In genomic region chr2:164103271-164103670, GRCh38 we compare ENCODE assay signal across 24 cellular contexts.
DNase-seq lines count a peak whose midpoint lies in the region; ATAC-seq, FAIRE-seq and TF ChIP-seq lines count a peak whose summit lies in the region.
"Had no signal": no experiment of that assay in that cellular context is flagged by ENCODE, and none has a peak within 500 bp of the region (broad histone marks: within the 10 kb centered on the region; RNA-seq: fewer than 3 reads in every experiment).

No MANE protein-coding gene starts in this region.

- no peaks in the 10 kb centered on the region for H3K79me1 ChIP-seq in H1 (ENCODE audit: low read depth, low read length)

- no peaks in the 10 kb centered on the region for H3K79me2 ChIP-seq in H1 (ENCODE audit: control insufficient read depth in 1 of 2, insufficient read depth in 2 of 2, low read length in 2 of 2)

- no peak for TF ChIP-seq CTCF in H1 (IDR thresholded peaks at IDR 0.05; ENCODE audit: control extremely low read depth in 1 of 3, insufficient read depth in 1 of 3, low read depth in 1 of 3, low read length in 3 of 3)

- H3K4me3 ChIP-seq in H1 (ENCODE audit: extremely low read depth in 1 of 4, insufficient read depth in 2 of 4, low read depth in 3 of 4, low read length in 4 of 4), result no peak overlapping the region
- H3K4me3 ChIP-seq: A549, SK-N-MC had no signal

- peaks cover 0 to 5% (median 2%) of the 10 kb centered on the region in 4 experiments; a peak in 1 of 7 replicates for H3K4me1 ChIP-seq in H1 (replicated peaks in 1 of 4; ENCODE audit: control insufficient read depth in 3 of 4, insufficient read depth in 4 of 4, low read length in 3 of 4)
- H3K4me1 ChIP-seq: A549 had no signal

- no peak overlapping the region for H3K23ac ChIP-seq in H1 (ENCODE audit: insufficient read length)

- H3K14ac ChIP-seq in H1 (ENCODE audit: insufficient read length), result no peak overlapping the region

- H3K27ac Mint-ChIP-seq in stimulated activated naive CD8-positive, alpha-beta T cell treated with anti-CD3 and anti-CD28 coated beads, Interleukin-15, amount 100 ng/mL, for 72 hours, result no peak overlapping the region
- H3K27ac Mint-ChIP-seq: B cell, CD14-positive monocyte, HFFc6 had no signal

- no peak overlapping the region for H2BK20ac ChIP-seq in H1 (ENCODE audit: low read length)

- H4K20me1 ChIP-seq in H1 (replicated peaks in 1 of 2; ENCODE audit: control insufficient read depth in 1 of 2, insufficient read depth in 2 of 2, low read length in 2 of 2), result no peaks in the 10 kb centered on the region

- no peak overlapping the region for H3K4me3 Mint-ChIP-seq in stimulated activated naive CD8-positive, alpha-beta T cell treated with anti-CD3 and anti-CD28 coated beads, Interleukin-15, amount 100 ng/mL, for 72 hours
- H3K4me3 Mint-ChIP-seq: B cell, CD14-positive monocyte, HFFc6 had no signal

- peak; percentile 6 for DNase-seq in HEK293T (ENCODE audit: extremely low spot score)
- DNase-seq in H1 (ENCODE audit: low read depth in 1 of 2, low spot score in 2 of 2), result peak; percentile 31 to 45
- DNase-seq in iPS-NIHi11 (ENCODE audit: low spot score), result peak; percentile 29
- DNase-seq in activated naive CD4-positive, alpha-beta T cell treated with anti-CD3 and anti-CD28 coated beads, Interleukin-2, amount 50 U/mL, for 16 hours, result no peak
- DNase-seq in stimulated activated naive CD8-positive, alpha-beta T cell treated with anti-CD3 and anti-CD28 coated beads, Interleukin-15, amount 100 ng/mL, for 72 hours, result no peak
- DNase-seq: GDM1, HFFc6, IMR-90, Karpas-422, MV-4-11, NCI-H1105 treated with DMSO at 0.1 percent for 48 hours, NCI-H187, NCI-H446 treated with DMSO at 0.1 percent for 48 hours, NCI-H526 treated with DMSO at 0.1 percent for 48 hours, SHP77 treated with DMSO at 0.1 percent for 48 hours had no signal

- H3K36me3 ChIP-seq in H1 (ENCODE audit: control insufficient read depth in 2 of 4, insufficient read depth in 4 of 4, low read length in 3 of 4), result no peaks in the 10 kb centered on the region

- no peak overlapping the region for H2BK15ac ChIP-seq in H1 (ENCODE audit: low read length)

- no peak overlapping the region for H4K8ac ChIP-seq in H1 (ENCODE audit: extremely low read depth, insufficient read depth, low read length)

- H3K56ac ChIP-seq in H1 (replicated peaks; ENCODE audit: insufficient read length, low read depth, low read length), result no peak overlapping the region

- no peak for TF ChIP-seq POLR2A in H1 (IDR thresholded peaks at IDR 0.05; ENCODE audit: control extremely low read depth in 1 of 2, low read depth in 2 of 2, low read length in 2 of 2)

- no peak overlapping the region for H3K4ac ChIP-seq in H1 (replicated peaks; ENCODE audit: insufficient read length, low read depth, low read length)

- H3K27me3 ChIP-seq in H1 (replicated peaks in 1 of 4; ENCODE audit: control insufficient read depth in 3 of 4, extremely low read depth in 1 of 4, insufficient read depth in 3 of 4, low read length in 3 of 4), result no peaks in the 10 kb centered on the region

- WGBS in H1 (ENCODE audit: extremely low coverage in 1 of 2, insufficient coverage in 1 of 2, insufficient read length in 1 of 2, insufficient replicate concordance in 2 of 2, low coverage in 1 of 2, low lambda C conversion rate in 2 of 2, missing lambda C conversion rate in 1 of 2), 2 experiments, result 37% methylated on average over 6 of the region's 6 CpGs; no CpG with 5 or more reads in 1 of the 2 experiments

- H3K9ac ChIP-seq in H1 (replicated peaks in 1 of 4; ENCODE audit: extremely low read depth in 1 of 4, low read depth in 3 of 4, low read length in 3 of 4), result no peak overlapping the region

- ATAC-seq in stimulated activated naive CD8-positive, alpha-beta T cell treated with anti-CD3 and anti-CD28 coated beads, Interleukin-15, amount 100 ng/mL, for 72 hours, result no peak
- ATAC-seq in HG03520 (IDR thresholded peaks at IDR 0.05; ENCODE audit: unreplicated experiment) (no peak), HG02678 (IDR thresholded peaks at IDR 0.05; ENCODE audit: unreplicated experiment) (no peak)
- ATAC-seq: A549 had no signal

- peaks cover 9 to 20% of the 10 kb centered on the region in 2 donors for H3K9me3 Mint-ChIP-seq in stimulated activated naive CD8-positive, alpha-beta T cell treated with anti-CD3 and anti-CD28 coated beads, Interleukin-15, amount 100 ng/mL, for 72 hours

- no peak overlapping the region for H3K27ac ChIP-seq in H1 (ENCODE audit: low read depth, low read length)
- H3K27ac ChIP-seq: A549, HL-60, RWPE1, SK-N-MC had no signal

- no peak overlapping the region for H4K5ac ChIP-seq in H1 (ENCODE audit: insufficient read length, low read depth, low read length)

- H2BK5ac ChIP-seq in H1 (ENCODE audit: low read depth, low read length), result no peak overlapping the region

- H2BK120ac ChIP-seq in H1 (replicated peaks; ENCODE audit: low read depth, low read length), result no peak overlapping the region

- no peak overlapping the region for H3K18ac ChIP-seq in H1 (ENCODE audit: extremely low read depth, low read length)

- no peaks in the 10 kb centered on the region for H3K4me1 Mint-ChIP-seq in stimulated activated naive CD8-positive, alpha-beta T cell treated with anti-CD3 and anti-CD28 coated beads, Interleukin-15, amount 100 ng/mL, for 72 hours
- H3K4me1 Mint-ChIP-seq: B cell, CD14-positive monocyte had no signal

- FAIRE-seq in H1 (lab: Jason Lieb, UNC), result no peak
- FAIRE-seq: A549, GM18507 had no signal

- no peak overlapping the region for H2BK12ac ChIP-seq in H1 (ENCODE audit: low read depth, low read length)

- H3K27me3 Mint-ChIP-seq in stimulated activated naive CD8-positive, alpha-beta T cell treated with anti-CD3 and anti-CD28 coated beads, Interleukin-15, amount 100 ng/mL, for 72 hours, result no peaks in the 10 kb centered on the region
- H3K27me3 Mint-ChIP-seq: B cell had no signal

- no peak overlapping the region for H2AK5ac ChIP-seq in H1 (ENCODE audit: low read depth, low read length)

- CTCF ChIA-PET in HEK293T (lab: Yijun Ruan, JAX), result no interaction called here
- CTCF ChIA-PET in H1 (lab: Charles Lee; ENCODE audit: partially characterized antibody), result no interaction called here

- no peak overlapping the region for H4K91ac ChIP-seq in H1 (replicated peaks; ENCODE audit: insufficient read length, low read length)

- H2AFZ ChIP-seq in H1 (ENCODE audit: low read length), result peak overlapping the region; percentile 35; the same call in 1 of the 2 replicates

- no peaks in the 10 kb centered on the region for H3K23me2 ChIP-seq in H1 (ENCODE audit: low read depth, low read length)

- no peak for TF ChIP-seq EP300 in H1 (IDR thresholded peaks at IDR 0.05; ENCODE audit: borderline replicate concordance in 1 of 2, low read depth in 2 of 2, low read length in 2 of 2)

- H3K9me3 ChIP-seq in H1 (ENCODE audit: insufficient read depth in 2 of 2, low read depth in 1 of 2, low read length in 1 of 2), result no peaks in the 10 kb centered on the region; a peak in 1 of 4 replicates
- H3K9me3 ChIP-seq: A549 had no signal

- POLR2A ChIA-PET in HEK293T (lab: Yijun Ruan, JAX), result no interaction called here
- POLR2A ChIA-PET in H1 (lab: Charles Lee; ENCODE audit: partially characterized antibody), result no interaction called here

- TF ChIP-seq RAD21 in H1 (IDR thresholded peaks at IDR 0.05 in 1 of 2, conservative IDR thresholded peaks at IDR 0.05 in 1 of 2; ENCODE audit: low read depth in 2 of 2, low read length in 2 of 2), result no peak

- H3K4me2 ChIP-seq in H1 (ENCODE audit: insufficient read depth in 1 of 2, low read depth in 2 of 2, low read length in 2 of 2), result 0 out of 4 replicates have a peak overlapping the region, but pooled peaks of 1 of the 2 experiments have one; percentile 13
- H3K4me2 ChIP-seq: A549 had no signal

TF ChIP-seq in HEK293T, 16 proteins besides CTCF, POLR2A, EP300 and RAD21:
- TF ChIP-seq ELF4 (IDR thresholded peaks at IDR 0.05), result no peak
- TF ChIP-seq TARDBP (IDR thresholded peaks at IDR 0.05), result no peak
- no peak for TF ChIP-seq BHLHE40 (IDR thresholded peaks at IDR 0.05; ENCODE audit: borderline replicate concordance)
- TF ChIP-seq CTBP1 (IDR thresholded peaks at IDR 0.05; ENCODE audit: borderline replicate concordance), result no peak
- TF ChIP-seq NFRKB (IDR thresholded peaks at IDR 0.05), result no peak
- no peak for TF ChIP-seq LEF1 (IDR thresholded peaks at IDR 0.05; ENCODE audit: borderline replicate concordance)
- no peak for TF ChIP-seq ARNT (IDR thresholded peaks at IDR 0.05)
TF ChIP-seq in HEK293T: peak in this region for 0.

TF ChIP-seq in H1, 55 proteins besides CTCF, POLR2A, EP300 and RAD21:
- TF ChIP-seq KDM1A (IDR thresholded peaks at IDR 0.05; ENCODE audit: borderline replicate concordance, low read length), result no peak
- TF ChIP-seq TBP (IDR thresholded peaks at IDR 0.05; ENCODE audit: low read depth, low read length), result no peak
- TF ChIP-seq POLR2AphosphoS5 (IDR thresholded peaks at IDR 0.05; ENCODE audit: low read depth, low read length), result no peak
- no peak for TF ChIP-seq ATF3 (IDR thresholded peaks at IDR 0.05; ENCODE audit: insufficient read depth, low read depth, low read length)
- TF ChIP-seq CBX5 (IDR thresholded peaks at IDR 0.05; ENCODE audit: low read depth, low read length), result no peak
- no peak for TF ChIP-seq SP1 (IDR thresholded peaks at IDR 0.05; ENCODE audit: low read depth, low read length)
- no peak for TF ChIP-seq CBX8 (IDR thresholded peaks at IDR 0.05; ENCODE audit: borderline replicate concordance, low read depth, low read length)
- no peak for TF ChIP-seq SP4 (IDR thresholded peaks at IDR 0.05; ENCODE audit: low read length)

Comparison
In these comparisons a context has a peak if more than half of its experiments do, and no peak if none do; other contexts are left out.
1. DNase-seq: peak in HEK293T (single experiment), H1 (2 of 2) and iPS-NIHi11 (single experiment); none in activated naive CD4-positive, alpha-beta T cell treated with anti-CD3 and anti-CD28 coated beads, Interleukin-2, amount 50 U/mL, for 16 hours (single experiment) and stimulated activated naive CD8-positive, alpha-beta T cell treated with anti-CD3 and anti-CD28 coated beads, Interleukin-15, amount 100 ng/mL, for 72 hours (0 of 2).